In the genomic region with DNA sequence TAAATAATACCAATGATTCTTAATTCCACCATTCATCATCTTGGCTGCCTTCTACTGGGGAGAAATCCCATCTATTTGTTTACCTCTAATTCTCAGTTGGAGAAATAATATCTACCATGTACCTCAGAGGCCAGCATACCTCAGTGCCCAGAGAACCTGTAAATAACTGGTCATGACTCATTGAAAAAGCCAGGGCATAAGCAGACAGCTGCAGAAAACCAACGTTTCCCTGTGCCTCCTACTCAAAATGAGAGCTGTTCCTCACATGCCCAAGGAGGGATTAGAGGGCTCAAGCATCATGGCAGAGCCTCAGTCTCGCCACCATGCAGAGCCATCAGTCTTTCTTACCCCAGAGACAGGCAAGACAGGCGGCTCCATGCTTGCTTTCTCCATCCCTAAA, we compare ENCODE assay signal across 17 cellular contexts. TPM values are rescaled to one million over a fixed set of nuclear protein-coding genes. Genes with fewer than 3 reads are reported as not detected.
DNase-seq lines count a peak whose midpoint lies in the region; ATAC-seq and TF ChIP-seq lines count a peak whose summit lies in the region.
"Had no signal": no experiment of that assay in that cellular context is flagged by ENCODE, and none has a peak within 500 bp of the region (broad histone marks: within the 10 kb centered on the region; RNA-seq: fewer than 3 reads in every experiment).

No MANE protein-coding gene starts in this region.

- H2AK5ac ChIP-seq in neuronal stem cell (ENCODE audit: low read depth, low read length) = no peak overlapping the region

- H4K91ac ChIP-seq in neuronal stem cell (ENCODE audit: low read depth, low read length, poor library complexity) = no peak overlapping the region

- peak overlapping the region; percentile 6 for H2AFZ ChIP-seq in neuronal stem cell (ENCODE audit: low read length)

- WGBS in neuronal stem cell (ENCODE audit: extremely low coverage in 2 of 2, insufficient read length in 2 of 2, insufficient replicate concordance in 1 of 2), 2 donors = no CpG with 5 or more reads among the region's 3 CpGs

- H3K9ac ChIP-seq in neuronal stem cell (ENCODE audit: low read depth, low read length, poor library complexity) = no peak overlapping the region

- no peak overlapping the region for H4K8ac ChIP-seq in neuronal stem cell (ENCODE audit: low read depth, low read length)

- peak overlapping the region; percentile 83 for H3K27ac ChIP-seq in SJCRH30
- no peak overlapping the region for H3K27ac ChIP-seq in foreskin keratinocyte
- H3K27ac ChIP-seq in neuronal stem cell (replicated peaks; ENCODE audit: low read length) = no peak overlapping the region
- H3K27ac ChIP-seq: SK-N-MC had no signal

- H3K23ac ChIP-seq in neuronal stem cell (ENCODE audit: low read depth, low read length, poor library complexity) = no peak overlapping the region

- H2BK5ac ChIP-seq in neuronal stem cell (ENCODE audit: low read length) = no peak overlapping the region

- no peak for TF ChIP-seq CTCF in foreskin keratinocyte (conservative IDR thresholded peaks at IDR 0.05)

- no peak overlapping the region for H3K4ac ChIP-seq in neuronal stem cell (ENCODE audit: low read length)

- H3K14ac ChIP-seq in neuronal stem cell (ENCODE audit: low read length) = no peak overlapping the region

- no peaks in the 10 kb centered on the region for H3K79me1 ChIP-seq in neuronal stem cell (ENCODE audit: low read depth, low read length)

- H3K18ac ChIP-seq in neuronal stem cell (ENCODE audit: low read length) = peak overlapping the region; percentile 4

- no peak overlapping the region for H2BK12ac ChIP-seq in neuronal stem cell (ENCODE audit: low read length)

- no peak overlapping the region for H2BK120ac ChIP-seq in neuronal stem cell (ENCODE audit: low read depth, low read length)

- H3K27me3 ChIP-seq in SJCRH30 (no peaks in the 10 kb centered on the region), foreskin keratinocyte (no peaks in the 10 kb centered on the region), neuronal stem cell (ENCODE audit: control insufficient read depth in 3 of 3, insufficient read depth in 3 of 3, low read depth in 1 of 3, low read length in 3 of 3) (no peaks in the 10 kb centered on the region)
- H3K27me3 ChIP-seq: BE2C had no signal

- no peak overlapping the region for H3K4me2 ChIP-seq in neuronal stem cell (ENCODE audit: insufficient read depth, low read length, poor library complexity, severe bottlenecking)

- H3K4me1 ChIP-seq in SJCRH30 (peaks cover 21% of the 10 kb centered on the region), foreskin keratinocyte (no peaks in the 10 kb centered on the region), neuronal stem cell (ENCODE audit: control insufficient read depth in 2 of 2, insufficient read depth in 1 of 2, low read depth in 1 of 2, low read length in 2 of 2) (peaks cover 4 to 10% of the 10 kb centered on the region in 2 donors)
- H3K4me1 ChIP-seq: BE2C had no signal

- peak; percentile 51 for ATAC-seq in foreskin keratinocyte
- ATAC-seq in GM18907 (IDR thresholded peaks at IDR 0.05; ENCODE audit: unreplicated experiment) = no peak
- ATAC-seq in HG02763 (IDR thresholded peaks at IDR 0.05; ENCODE audit: unreplicated experiment) = no peak
- ATAC-seq: CD8-positive, alpha-beta T cell had no signal

- peak; percentile 10 for DNase-seq in ELR (ENCODE audit: low read depth)
- DNase-seq in SJCRH30 = peak; percentile 72 to 85
- DNase-seq in foreskin keratinocyte = peak in 1 of 2 donors; percentile 18
- DNase-seq in neuronal stem cell (ENCODE audit: low spot score) = no peak
- no peak for DNase-seq in NCI-H2107 treated with DMSO at 0.1 percent for 48 hours (lab: John Stamatoyannopoulos, UW; ENCODE audit: unreplicated experiment)
- no peak for DNase-seq in globus pallidus (ENCODE audit: low spot score)
- DNase-seq: BE2C; CD8-positive, alpha-beta T cell; HFFc6; NCI-H2029 treated with DMSO at 0.1 percent for 48 hours; NCI-H2227 treated with DMSO at 0.1 percent for 48 hours; NK-92 treated with Interleukin-12 subunit alpha and Interleukin-12 subunit beta, amount 100 ng/mL, for 24 hours; OCI-M1 had no signal

- no peak overlapping the region for H2BK15ac ChIP-seq in neuronal stem cell (ENCODE audit: low read length)

- H3K36me3 ChIP-seq in SJCRH30 (no peaks in the 10 kb centered on the region), neuronal stem cell (replicated peaks in 1 of 2; ENCODE audit: control insufficient read depth in 2 of 2, insufficient read depth in 2 of 2, low read length in 2 of 2) (no peaks in the 10 kb centered on the region)
- H3K36me3 ChIP-seq: BE2C had no signal

- H3K9me3 ChIP-seq in SJCRH30 (replicated peaks) = no peaks in the 10 kb centered on the region
- no peaks in the 10 kb centered on the region for H3K9me3 ChIP-seq in neuronal stem cell (replicated peaks in 1 of 2; ENCODE audit: control insufficient read depth in 2 of 2, insufficient read depth in 1 of 2, low read depth in 1 of 2, low read length in 2 of 2)
- H3K9me3 ChIP-seq: BE2C had no signal

- peak overlapping the region; percentile 37 for H3K4me3 ChIP-seq in SJCRH30
- no peak overlapping the region for H3K4me3 ChIP-seq in neuronal stem cell (ENCODE audit: low read length in 2 of 2)
- H3K4me3 ChIP-seq: SK-N-MC had no signal

RNA-seq across cellular contexts. Expression of gene PON1, which starts 21.4 kb away (rescaled TPM):
- 0.28 and 0.84 TPM in 2 replicates for total RNA-seq in SJCRH30 (2014; rRNA removed; shearing (Covaris generic))
- not detected in 2 replicates for total RNA-seq in foreskin keratinocyte
- not detected in 2 replicates for polyA plus RNA-seq in foreskin keratinocyte
- polyA plus RNA-seq in neuronal stem cell (2013, experiment 1 of 2) = not detected
- not detected for polyA plus RNA-seq in neuronal stem cell (2013, experiment 2 of 2)
- total RNA-seq: CD8-positive, alpha-beta T cell; H1; HFFc6 had no signal
- polyA plus RNA-seq: H1 had no signal

Comparison
In these comparisons a context has a peak if more than half of its experiments do, and no peak if none do; other contexts are left out.
1. DNase-seq: peak in ELR (single experiment) and SJCRH30 (2 of 2); none in neuronal stem cell (single experiment), NCI-H2107 treated with DMSO at 0.1 percent for 48 hours (single experiment) and globus pallidus (single experiment).